28 cellular contexts compared by ENCODE assay signal in the genomic region with DNA sequence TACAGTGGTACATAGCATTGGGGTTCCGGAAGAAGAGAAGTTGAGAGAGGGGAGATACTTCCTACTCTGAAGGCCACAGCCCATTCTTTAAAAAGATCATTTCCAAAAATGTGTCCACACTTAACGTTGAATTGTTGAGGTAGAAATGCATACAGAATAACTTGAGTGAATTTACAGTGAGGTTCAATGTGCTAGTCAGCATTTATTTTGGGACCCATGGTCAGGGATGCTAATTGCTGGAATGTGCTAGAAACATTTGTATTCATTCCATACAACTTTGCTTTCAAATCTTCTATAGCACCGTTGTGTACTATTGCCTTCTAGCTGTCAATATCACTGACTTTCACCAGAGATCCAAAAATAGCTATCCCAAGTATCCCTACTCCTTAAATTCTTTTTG.
DNase-seq lines count a peak whose midpoint lies in the region; ATAC-seq, FAIRE-seq and TF ChIP-seq lines count a peak whose summit lies in the region.
"Had no signal": no experiment of that assay in that cellular context is flagged by ENCODE, and none has a peak within 500 bp of the region (broad histone marks: within the 10 kb centered on the region; RNA-seq: fewer than 3 reads in every experiment).

No MANE protein-coding gene starts in this region.

- no peak for FAIRE-seq in A549 (lab: Jason Lieb, UNC)
- FAIRE-seq: GM12892, GM18507 had no signal

- H3K9me3 Mint-ChIP-seq in GM23338 = peaks cover 4% of the 10 kb centered on the region; the same call in 2 of the 3 replicates
- no peaks in the 10 kb centered on the region for H3K9me3 Mint-ChIP-seq in nephron progenitor cell

- POLR2A ChIA-PET in A549 (lab: Yijun Ruan, JAX) = no interaction called here
- POLR2A ChIA-PET in OCI-LY7 (lab: Charles Lee) = interaction anchor here (0.7 to 1.4 kb wide), 4 partner anchors 32 to 1812 kb away, joined by 3 to 4 read pairs (median 3); no protein-coding TSS in a partner anchor

- H3K36me3 ChIP-seq in GM23338 (ENCODE audit: insufficient read depth) (no peaks in the 10 kb centered on the region), OCI-LY7 (ENCODE audit: insufficient read depth, low read length) (no peaks in the 10 kb centered on the region), MG63 (no peaks in the 10 kb centered on the region)
- H3K36me3 ChIP-seq: BE2C, BLaER1 had no signal

- H3K36me3 Mint-ChIP-seq in GM23338 (ENCODE audit: low read depth) (no peaks in the 10 kb centered on the region; the same call in 2 of the 3 replicates), nephron progenitor cell (ENCODE audit: low read depth) (no peaks in the 10 kb centered on the region)
- H3K36me3 Mint-ChIP-seq: CD14-positive monocyte; CD4-positive, alpha-beta memory T cell; CD4-positive, CD25-positive, alpha-beta regulatory T cell; CD8-positive, alpha-beta memory T cell had no signal

- no TSS peak for BruUV-seq in OCI-LY7 (replicated peaks; lab: Mats Ljungman, UMichigan)

- intact Hi-C loops in OCI-LY7 (cut with micrococcal nuclease; ENCODE audit: unreplicated experiment) = no loop called here

- H3K4me1 Mint-ChIP-seq in GM23338 (peaks cover 14% of the 10 kb centered on the region; the same call in 2 of the 3 replicates), nephron progenitor cell (peaks cover 35% of the 10 kb centered on the region)
- H3K4me1 Mint-ChIP-seq: CD14-positive monocyte; CD4-positive, alpha-beta memory T cell; CD4-positive, CD25-positive, alpha-beta regulatory T cell; CD8-positive, alpha-beta memory T cell had no signal

- no peak for TF ChIP-seq POLR2A in A549 (IDR thresholded peaks at IDR 0.05; ENCODE audit: low read length)

- H3K79me2 ChIP-seq in GM23338 (replicated peaks; ENCODE audit: insufficient read depth) = no peaks in the 10 kb centered on the region
- H3K79me2 ChIP-seq in OCI-LY7 (ENCODE audit: insufficient read depth, low read depth, low read length) = no peaks in the 10 kb centered on the region

- DNase-seq in A549 (ENCODE audit: low read depth in 1 of 2, low spot score in 1 of 2) (no peak), GM23338 (ENCODE audit: low spot score) (no peak), OCI-LY7 (ENCODE audit: low spot score) (no peak), nephron progenitor cell (no peak), MG63 (no peak), NCI-H2029 treated with DMSO at 0.1 percent for 48 hours (lab: John Stamatoyannopoulos, UW) (no peak)
- DNase-seq: 8988T; ACHN; BE2C; C1 segment of cervical spinal cord; CD4-positive, alpha-beta memory T cell; CD4-positive, CD25-positive, alpha-beta regulatory T cell; CD8-positive, alpha-beta memory T cell; COR-L47; DMS 273 treated with DMSO at 0.1 percent for 48 hours; DMS153; DMS53; DMS79; DND-41; EL; GDM1 had no signal

- H3K27me3 ChIP-seq in GM23338 (ENCODE audit: insufficient read depth) (no peaks in the 10 kb centered on the region), MG63 (no peaks in the 10 kb centered on the region)
- H3K27me3 ChIP-seq: BLaER1 had no signal

- peak overlapping the region; percentile 49; the same call in 1 of the 2 replicates for H2AFZ ChIP-seq in GM23338
- H2AFZ ChIP-seq in OCI-LY7 (ENCODE audit: low read length) = peak overlapping the region; percentile 71; the same call in 1 of the 2 replicates

- H3K4me3 ChIP-seq in A549 = no peak overlapping the region
- no peak overlapping the region for H3K4me3 ChIP-seq in GM23338
- no peak overlapping the region for H3K4me3 ChIP-seq in OCI-LY7 (ENCODE audit: low read depth, low read length, poor library complexity, severe bottlenecking)
- H3K4me3 ChIP-seq in MG63 = no peak overlapping the region
- H3K4me3 ChIP-seq: BLaER1, GM12878 had no signal

- H4K20me1 ChIP-seq in GM23338 (replicated peaks; ENCODE audit: insufficient read depth) (no peaks in the 10 kb centered on the region), OCI-LY7 (ENCODE audit: insufficient read depth, low read length) (no peaks in the 10 kb centered on the region)
- H4K20me1 ChIP-seq: BLaER1 had no signal

- H3K4me3 Mint-ChIP-seq in GM23338 (no peak overlapping the region), nephron progenitor cell (no peak overlapping the region)
- H3K4me3 Mint-ChIP-seq: CD14-positive monocyte; CD4-positive, alpha-beta memory T cell; CD4-positive, CD25-positive, alpha-beta regulatory T cell; CD8-positive, alpha-beta memory T cell had no signal

- ATAC-seq in A549 = no peak
- ATAC-seq in GM23338 = no peak
- no peak for ATAC-seq in HG03039 (IDR thresholded peaks at IDR 0.05; ENCODE audit: unreplicated experiment)
- ATAC-seq in HG02763 (IDR thresholded peaks at IDR 0.05; ENCODE audit: unreplicated experiment) = no peak

- H3K27ac ChIP-seq in A549 (no peak overlapping the region), GM23338 (ENCODE audit: low read depth) (no peak overlapping the region), OCI-LY7 (ENCODE audit: low read depth, low read length, poor library complexity, severe bottlenecking) (no peak overlapping the region)
- H3K27ac ChIP-seq: BLaER1 had no signal

- TF ChIP-seq RAD21 in A549 (conservative IDR thresholded peaks at IDR 0.05 in 1 of 2, IDR thresholded peaks at IDR 0.05 in 1 of 2) = no peak

- H3K27ac Mint-ChIP-seq in GM23338 (no peak overlapping the region), nephron progenitor cell (peak overlapping the region; percentile 62)
- H3K27ac Mint-ChIP-seq: CD14-positive monocyte; CD4-positive, alpha-beta memory T cell; CD4-positive, CD25-positive, alpha-beta regulatory T cell; CD8-positive, alpha-beta memory T cell had no signal

- no peak for TF ChIP-seq EP300 in A549 (IDR thresholded peaks at IDR 0.05)

- H3K4me1 ChIP-seq in A549 (no peaks in the 10 kb centered on the region), GM23338 (ENCODE audit: insufficient read depth) (peaks cover 17% of the 10 kb centered on the region; the same call in 1 of the 2 replicates), OCI-LY7 (ENCODE audit: insufficient read depth, low read length, poor library complexity, severe bottlenecking) (peaks cover 11% of the 10 kb centered on the region)
- H3K4me1 ChIP-seq: BE2C, BLaER1 had no signal

- H3K9me2 ChIP-seq in GM23338 (ENCODE audit: insufficient read depth) (peaks cover 14% of the 10 kb centered on the region; the same call in 1 of the 2 replicates), OCI-LY7 (ENCODE audit: insufficient read depth, low read length) (no peaks in the 10 kb centered on the region)

- no peak overlapping the region for H3K4me2 ChIP-seq in A549
- no peak overlapping the region for H3K4me2 ChIP-seq in GM23338
- H3K4me2 ChIP-seq in OCI-LY7 (ENCODE audit: low read length) = no peak overlapping the region
- H3K4me2 ChIP-seq: BLaER1 had no signal

- H3K9me3 ChIP-seq in A549 (no peaks in the 10 kb centered on the region), OCI-LY7 (ENCODE audit: low read length) (no peaks in the 10 kb centered on the region), MG63 (no peaks in the 10 kb centered on the region)
- H3K9me3 ChIP-seq: BE2C, BLaER1 had no signal

- no peaks in the 10 kb centered on the region for H3K27me3 Mint-ChIP-seq in GM23338 (ENCODE audit: insufficient read depth, low read depth, poor library complexity)
- H3K27me3 Mint-ChIP-seq in nephron progenitor cell (ENCODE audit: low read depth, poor library complexity) = no peaks in the 10 kb centered on the region
- H3K27me3 Mint-ChIP-seq: CD4-positive, alpha-beta memory T cell; CD4-positive, CD25-positive, alpha-beta regulatory T cell; CD8-positive, alpha-beta memory T cell had no signal

- WGBS in A549 (ENCODE audit: missing lambda C conversion rate) = 6% methylated on average over 3 of the region's 3 CpGs

- CTCF ChIA-PET in A549 (lab: Yijun Ruan, JAX) = no interaction called here
- CTCF ChIA-PET in OCI-LY7 (lab: Charles Lee; ENCODE audit: unreplicated experiment) = no interaction called here

- TF ChIP-seq CTCF in A549 (IDR thresholded peaks at IDR 0.05) (no peak), GM23338 (conservative IDR thresholded peaks at IDR 0.05; ENCODE audit: low read depth in 2 of 2) (no peak), OCI-LY7 (conservative IDR thresholded peaks at IDR 0.05; ENCODE audit: low read length) (no peak), nephron progenitor cell (IDR thresholded peaks at IDR 0.05) (no peak)

- H3F3A ChIP-seq in GM23338 (replicated peaks; ENCODE audit: low read depth) = no peaks in the 10 kb centered on the region

TF ChIP-seq in A549, 52 proteins besides CTCF, POLR2A, EP300 and RAD21:
- peak; percentile 14 for TF ChIP-seq MAFK (IDR thresholded peaks at IDR 0.05; ENCODE audit: partially characterized antibody)
- TF ChIP-seq HDAC2 (IDR thresholded peaks at IDR 0.05) = no peak

TF ChIP-seq in GM23338, 12 proteins besides CTCF, POLR2A, EP300 and RAD21 (continues in another document):
- no peak for TF ChIP-seq NANOG (IDR thresholded peaks at IDR 0.05; ENCODE audit: borderline replicate concordance)
